1 cellular context compared by ENCODE assay signal in the genomic region with DNA sequence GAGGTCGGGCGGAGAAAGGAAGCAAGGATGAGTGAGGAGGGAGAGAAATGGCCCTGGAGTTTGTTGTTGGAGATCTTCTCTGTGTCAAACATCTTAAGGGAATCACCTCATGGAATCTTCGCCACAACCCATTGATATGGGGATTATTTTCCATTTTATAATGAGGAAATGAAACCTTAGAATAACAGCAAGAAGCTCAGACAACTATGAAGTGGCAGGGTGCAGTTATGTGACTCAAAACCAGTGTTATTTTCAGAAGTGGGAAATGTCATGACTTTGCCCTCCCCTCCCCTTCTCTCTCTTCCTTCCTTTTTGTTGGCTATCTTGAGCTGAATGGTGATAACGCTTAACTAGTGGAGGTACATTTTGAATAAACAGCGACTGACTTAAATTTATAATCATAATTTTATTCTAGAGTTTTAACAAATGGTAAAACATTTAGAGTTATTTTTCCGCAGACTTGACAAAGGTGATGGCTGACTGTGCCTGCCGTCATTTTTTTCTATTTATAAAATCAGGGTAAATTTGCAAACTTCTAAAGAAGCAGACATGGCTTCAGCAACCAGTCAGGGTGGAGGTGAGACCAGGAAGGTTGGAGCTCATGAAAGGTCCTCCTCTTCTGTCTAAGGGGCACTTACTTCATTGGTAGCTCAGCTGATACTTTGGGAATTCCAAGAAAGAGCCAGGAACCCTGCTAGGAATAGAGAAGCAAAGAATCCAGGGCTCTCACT.
TF ChIP-seq lines count a peak whose summit lies in the region.

No MANE protein-coding gene starts in this region.

TF ChIP-seq in GM12878, 131 proteins besides CTCF, POLR2A, EP300 and RAD21 (continued from another document and continues in another):
- TF ChIP-seq, protein P1, sequence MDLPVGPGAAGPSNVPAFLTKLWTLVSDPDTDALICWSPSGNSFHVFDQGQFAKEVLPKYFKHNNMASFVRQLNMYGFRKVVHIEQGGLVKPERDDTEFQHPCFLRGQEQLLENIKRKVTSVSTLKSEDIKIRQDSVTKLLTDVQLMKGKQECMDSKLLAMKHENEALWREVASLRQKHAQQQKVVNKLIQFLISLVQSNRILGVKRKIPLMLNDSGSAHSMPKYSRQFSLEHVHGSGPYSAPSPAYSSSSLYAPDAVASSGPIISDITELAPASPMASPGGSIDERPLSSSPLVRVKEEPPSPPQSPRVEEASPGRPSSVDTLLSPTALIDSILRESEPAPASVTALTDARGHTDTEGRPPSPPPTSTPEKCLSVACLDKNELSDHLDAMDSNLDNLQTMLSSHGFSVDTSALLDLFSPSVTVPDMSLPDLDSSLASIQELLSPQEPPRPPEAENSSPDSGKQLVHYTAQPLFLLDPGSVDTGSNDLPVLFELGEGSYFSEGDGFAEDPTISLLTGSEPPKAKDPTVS (IDR thresholded peaks at IDR 0.05; ENCODE audit: low read depth, low read length): no peak
- TF ChIP-seq MEF2A (IDR thresholded peaks at IDR 0.05; ENCODE audit: insufficient read depth, low read depth, low read length): 0 out of 2 replicates have a peak, but pooled peaks have one; percentile 47
- peak; percentile 32; the same call in 1 of the 2 replicates for TF ChIP-seq CHD2 (IDR thresholded peaks at IDR 0.05; ENCODE audit: borderline replicate concordance, low read depth, low read length)
- no peak for TF ChIP-seq SMAD5 (IDR thresholded peaks at IDR 0.05; ENCODE audit: low read depth)
- TF ChIP-seq, protein P2, sequence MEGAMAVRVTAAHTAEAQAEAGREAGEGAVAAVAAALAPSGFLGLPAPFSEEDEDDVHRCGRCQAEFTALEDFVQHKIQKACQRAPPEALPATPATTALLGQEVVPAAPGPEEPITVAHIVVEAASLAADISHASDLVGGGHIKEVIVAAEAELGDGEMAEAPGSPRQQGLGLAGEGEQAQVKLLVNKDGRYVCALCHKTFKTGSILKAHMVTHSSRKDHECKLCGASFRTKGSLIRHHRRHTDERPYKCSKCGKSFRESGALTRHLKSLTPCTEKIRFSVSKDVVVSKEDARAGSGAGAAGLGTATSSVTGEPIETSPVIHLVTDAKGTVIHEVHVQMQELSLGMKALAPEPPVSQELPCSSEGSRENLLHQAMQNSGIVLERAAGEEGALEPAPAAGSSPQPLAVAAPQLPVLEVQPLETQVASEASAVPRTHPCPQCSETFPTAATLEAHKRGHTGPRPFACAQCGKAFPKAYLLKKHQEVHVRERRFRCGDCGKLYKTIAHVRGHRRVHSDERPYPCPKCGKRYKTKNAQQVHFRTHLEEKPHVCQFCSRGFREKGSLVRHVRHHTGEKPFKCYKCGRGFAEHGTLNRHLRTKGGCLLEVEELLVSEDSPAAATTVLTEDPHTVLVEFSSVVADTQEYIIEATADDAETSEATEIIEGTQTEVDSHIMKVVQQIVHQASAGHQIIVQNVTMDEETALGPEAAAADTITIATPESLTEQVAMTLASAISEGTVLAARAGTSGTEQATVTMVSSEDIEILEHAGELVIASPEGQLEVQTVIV (IDR thresholded peaks at IDR 0.05; ENCODE audit: borderline replicate concordance, partially characterized antibody): no peak
- TF ChIP-seq, protein P3, sequence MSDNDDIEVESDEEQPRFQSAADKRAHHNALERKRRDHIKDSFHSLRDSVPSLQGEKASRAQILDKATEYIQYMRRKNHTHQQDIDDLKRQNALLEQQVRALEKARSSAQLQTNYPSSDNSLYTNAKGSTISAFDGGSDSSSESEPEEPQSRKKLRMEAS (IDR thresholded peaks at IDR 0.05; ENCODE audit: low read depth, low read length): no peak
- no peak for TF ChIP-seq CBX5 (IDR thresholded peaks at IDR 0.05; ENCODE audit: low read depth)
- TF ChIP-seq, protein P4, sequence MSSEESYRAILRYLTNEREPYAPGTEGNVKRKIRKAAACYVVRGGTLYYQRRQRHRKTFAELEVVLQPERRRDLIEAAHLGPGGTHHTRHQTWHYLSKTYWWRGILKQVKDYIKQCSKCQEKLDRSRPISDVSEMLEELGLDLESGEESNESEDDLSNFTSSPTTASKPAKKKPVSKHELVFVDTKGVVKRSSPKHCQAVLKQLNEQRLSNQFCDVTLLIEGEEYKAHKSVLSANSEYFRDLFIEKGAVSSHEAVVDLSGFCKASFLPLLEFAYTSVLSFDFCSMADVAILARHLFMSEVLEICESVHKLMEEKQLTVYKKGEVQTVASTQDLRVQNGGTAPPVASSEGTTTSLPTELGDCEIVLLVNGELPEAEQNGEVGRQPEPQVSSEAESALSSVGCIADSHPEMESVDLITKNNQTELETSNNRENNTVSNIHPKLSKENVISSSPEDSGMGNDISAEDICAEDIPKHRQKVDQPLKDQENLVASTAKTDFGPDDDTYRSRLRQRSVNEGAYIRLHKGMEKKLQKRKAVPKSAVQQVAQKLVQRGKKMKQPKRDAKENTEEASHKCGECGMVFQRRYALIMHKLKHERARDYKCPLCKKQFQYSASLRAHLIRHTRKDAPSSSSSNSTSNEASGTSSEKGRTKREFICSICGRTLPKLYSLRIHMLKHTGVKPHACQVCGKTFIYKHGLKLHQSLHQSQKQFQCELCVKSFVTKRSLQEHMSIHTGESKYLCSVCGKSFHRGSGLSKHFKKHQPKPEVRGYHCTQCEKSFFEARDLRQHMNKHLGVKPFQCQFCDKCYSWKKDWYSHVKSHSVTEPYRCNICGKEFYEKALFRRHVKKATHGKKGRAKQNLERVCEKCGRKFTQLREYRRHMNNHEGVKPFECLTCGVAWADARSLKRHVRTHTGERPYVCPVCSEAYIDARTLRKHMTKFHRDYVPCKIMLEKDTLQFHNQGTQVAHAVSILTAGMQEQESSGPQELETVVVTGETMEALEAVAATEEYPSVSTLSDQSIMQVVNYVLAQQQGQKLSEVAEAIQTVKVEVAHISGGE (CRISPR knock-in tag; IDR thresholded peaks at IDR 0.05): no peak
- TF ChIP-seq ESRRA (IDR thresholded peaks at IDR 0.05; ENCODE audit: low read length): no peak
- no peak for TF ChIP-seq SUZ12 (IDR thresholded peaks at IDR 0.05; ENCODE audit: unreplicated experiment)
- TF ChIP-seq PML (IDR thresholded peaks at IDR 0.05; ENCODE audit: low read length): no peak
- no peak for TF ChIP-seq RCOR1 (conservative IDR thresholded peaks at IDR 0.05; ENCODE audit: low read depth, low read length)
- TF ChIP-seq, protein P5, sequence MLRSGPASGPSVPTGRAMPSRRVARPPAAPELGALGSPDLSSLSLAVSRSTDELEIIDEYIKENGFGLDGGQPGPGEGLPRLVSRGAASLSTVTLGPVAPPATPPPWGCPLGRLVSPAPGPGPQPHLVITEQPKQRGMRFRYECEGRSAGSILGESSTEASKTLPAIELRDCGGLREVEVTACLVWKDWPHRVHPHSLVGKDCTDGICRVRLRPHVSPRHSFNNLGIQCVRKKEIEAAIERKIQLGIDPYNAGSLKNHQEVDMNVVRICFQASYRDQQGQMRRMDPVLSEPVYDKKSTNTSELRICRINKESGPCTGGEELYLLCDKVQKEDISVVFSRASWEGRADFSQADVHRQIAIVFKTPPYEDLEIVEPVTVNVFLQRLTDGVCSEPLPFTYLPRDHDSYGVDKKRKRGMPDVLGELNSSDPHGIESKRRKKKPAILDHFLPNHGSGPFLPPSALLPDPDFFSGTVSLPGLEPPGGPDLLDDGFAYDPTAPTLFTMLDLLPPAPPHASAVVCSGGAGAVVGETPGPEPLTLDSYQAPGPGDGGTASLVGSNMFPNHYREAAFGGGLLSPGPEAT (IDR thresholded peaks at IDR 0.05; ENCODE audit: low read depth): peak; percentile 94
- TF ChIP-seq TBL1XR1 (IDR thresholded peaks at IDR 0.05; ENCODE audit: low read depth, low read length): no peak
- TF ChIP-seq IRF4 (IDR thresholded peaks at IDR 0.05; ENCODE audit: low read depth, low read length): peak; percentile 74
- peak; percentile 98 for TF ChIP-seq IKZF2 (IDR thresholded peaks at IDR 0.05)
- TF ChIP-seq NBN (IDR thresholded peaks at IDR 0.05): 0 out of 2 replicates have a peak, but pooled peaks have one; percentile 38
- no peak for TF ChIP-seq SMAD1 (IDR thresholded peaks at IDR 0.05; ENCODE audit: low read depth, partially characterized antibody)
- TF ChIP-seq, protein P6, sequence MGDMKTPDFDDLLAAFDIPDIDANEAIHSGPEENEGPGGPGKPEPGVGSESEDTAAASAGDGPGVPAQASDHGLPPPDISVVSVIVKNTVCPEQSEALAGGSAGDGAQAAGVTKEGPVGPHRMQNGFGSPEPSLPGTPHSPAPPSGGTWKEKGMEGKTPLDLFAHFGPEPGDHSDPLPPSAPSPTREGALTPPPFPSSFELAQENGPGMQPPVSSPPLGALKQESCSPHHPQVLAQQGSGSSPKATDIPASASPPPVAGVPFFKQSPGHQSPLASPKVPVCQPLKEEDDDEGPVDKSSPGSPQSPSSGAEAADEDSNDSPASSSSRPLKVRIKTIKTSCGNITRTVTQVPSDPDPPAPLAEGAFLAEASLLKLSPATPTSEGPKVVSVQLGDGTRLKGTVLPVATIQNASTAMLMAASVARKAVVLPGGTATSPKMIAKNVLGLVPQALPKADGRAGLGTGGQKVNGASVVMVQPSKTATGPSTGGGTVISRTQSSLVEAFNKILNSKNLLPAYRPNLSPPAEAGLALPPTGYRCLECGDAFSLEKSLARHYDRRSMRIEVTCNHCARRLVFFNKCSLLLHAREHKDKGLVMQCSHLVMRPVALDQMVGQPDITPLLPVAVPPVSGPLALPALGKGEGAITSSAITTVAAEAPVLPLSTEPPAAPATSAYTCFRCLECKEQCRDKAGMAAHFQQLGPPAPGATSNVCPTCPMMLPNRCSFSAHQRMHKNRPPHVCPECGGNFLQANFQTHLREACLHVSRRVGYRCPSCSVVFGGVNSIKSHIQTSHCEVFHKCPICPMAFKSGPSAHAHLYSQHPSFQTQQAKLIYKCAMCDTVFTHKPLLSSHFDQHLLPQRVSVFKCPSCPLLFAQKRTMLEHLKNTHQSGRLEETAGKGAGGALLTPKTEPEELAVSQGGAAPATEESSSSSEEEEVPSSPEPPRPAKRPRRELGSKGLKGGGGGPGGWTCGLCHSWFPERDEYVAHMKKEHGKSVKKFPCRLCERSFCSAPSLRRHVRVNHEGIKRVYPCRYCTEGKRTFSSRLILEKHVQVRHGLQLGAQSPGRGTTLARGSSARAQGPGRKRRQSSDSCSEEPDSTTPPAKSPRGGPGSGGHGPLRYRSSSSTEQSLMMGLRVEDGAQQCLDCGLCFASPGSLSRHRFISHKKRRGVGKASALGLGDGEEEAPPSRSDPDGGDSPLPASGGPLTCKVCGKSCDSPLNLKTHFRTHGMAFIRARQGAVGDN (IDR thresholded peaks at IDR 0.05): no peak
- TF ChIP-seq, protein P7, sequence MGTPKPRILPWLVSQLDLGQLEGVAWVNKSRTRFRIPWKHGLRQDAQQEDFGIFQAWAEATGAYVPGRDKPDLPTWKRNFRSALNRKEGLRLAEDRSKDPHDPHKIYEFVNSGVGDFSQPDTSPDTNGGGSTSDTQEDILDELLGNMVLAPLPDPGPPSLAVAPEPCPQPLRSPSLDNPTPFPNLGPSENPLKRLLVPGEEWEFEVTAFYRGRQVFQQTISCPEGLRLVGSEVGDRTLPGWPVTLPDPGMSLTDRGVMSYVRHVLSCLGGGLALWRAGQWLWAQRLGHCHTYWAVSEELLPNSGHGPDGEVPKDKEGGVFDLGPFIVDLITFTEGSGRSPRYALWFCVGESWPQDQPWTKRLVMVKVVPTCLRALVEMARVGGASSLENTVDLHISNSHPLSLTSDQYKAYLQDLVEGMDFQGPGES (IDR thresholded peaks at IDR 0.05): no peak
- TF ChIP-seq RELA (IDR thresholded peaks at IDR 0.05; ENCODE audit: borderline replicate concordance, partially characterized antibody): no peak
- no peak for TF ChIP-seq NFYA (IDR thresholded peaks at IDR 0.05; ENCODE audit: borderline replicate concordance, low read depth, low read length)
- peak; percentile 57; the same call in 1 of the 2 replicates for TF ChIP-seq BMI1 (IDR thresholded peaks at IDR 0.05; ENCODE audit: borderline replicate concordance)
- TF ChIP-seq, protein P8, sequence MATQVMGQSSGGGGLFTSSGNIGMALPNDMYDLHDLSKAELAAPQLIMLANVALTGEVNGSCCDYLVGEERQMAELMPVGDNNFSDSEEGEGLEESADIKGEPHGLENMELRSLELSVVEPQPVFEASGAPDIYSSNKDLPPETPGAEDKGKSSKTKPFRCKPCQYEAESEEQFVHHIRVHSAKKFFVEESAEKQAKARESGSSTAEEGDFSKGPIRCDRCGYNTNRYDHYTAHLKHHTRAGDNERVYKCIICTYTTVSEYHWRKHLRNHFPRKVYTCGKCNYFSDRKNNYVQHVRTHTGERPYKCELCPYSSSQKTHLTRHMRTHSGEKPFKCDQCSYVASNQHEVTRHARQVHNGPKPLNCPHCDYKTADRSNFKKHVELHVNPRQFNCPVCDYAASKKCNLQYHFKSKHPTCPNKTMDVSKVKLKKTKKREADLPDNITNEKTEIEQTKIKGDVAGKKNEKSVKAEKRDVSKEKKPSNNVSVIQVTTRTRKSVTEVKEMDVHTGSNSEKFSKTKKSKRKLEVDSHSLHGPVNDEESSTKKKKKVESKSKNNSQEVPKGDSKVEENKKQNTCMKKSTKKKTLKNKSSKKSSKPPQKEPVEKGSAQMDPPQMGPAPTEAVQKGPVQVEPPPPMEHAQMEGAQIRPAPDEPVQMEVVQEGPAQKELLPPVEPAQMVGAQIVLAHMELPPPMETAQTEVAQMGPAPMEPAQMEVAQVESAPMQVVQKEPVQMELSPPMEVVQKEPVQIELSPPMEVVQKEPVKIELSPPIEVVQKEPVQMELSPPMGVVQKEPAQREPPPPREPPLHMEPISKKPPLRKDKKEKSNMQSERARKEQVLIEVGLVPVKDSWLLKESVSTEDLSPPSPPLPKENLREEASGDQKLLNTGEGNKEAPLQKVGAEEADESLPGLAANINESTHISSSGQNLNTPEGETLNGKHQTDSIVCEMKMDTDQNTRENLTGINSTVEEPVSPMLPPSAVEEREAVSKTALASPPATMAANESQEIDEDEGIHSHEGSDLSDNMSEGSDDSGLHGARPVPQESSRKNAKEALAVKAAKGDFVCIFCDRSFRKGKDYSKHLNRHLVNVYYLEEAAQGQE (IDR thresholded peaks at IDR 0.05; ENCODE audit: low read depth, low read length): no peak
- no peak for TF ChIP-seq FOXK2 (IDR thresholded peaks at IDR 0.05)
- TF ChIP-seq TCF12 (IDR thresholded peaks at IDR 0.05; ENCODE audit: low read depth, low read length): no peak
- TF ChIP-seq, protein P9, sequence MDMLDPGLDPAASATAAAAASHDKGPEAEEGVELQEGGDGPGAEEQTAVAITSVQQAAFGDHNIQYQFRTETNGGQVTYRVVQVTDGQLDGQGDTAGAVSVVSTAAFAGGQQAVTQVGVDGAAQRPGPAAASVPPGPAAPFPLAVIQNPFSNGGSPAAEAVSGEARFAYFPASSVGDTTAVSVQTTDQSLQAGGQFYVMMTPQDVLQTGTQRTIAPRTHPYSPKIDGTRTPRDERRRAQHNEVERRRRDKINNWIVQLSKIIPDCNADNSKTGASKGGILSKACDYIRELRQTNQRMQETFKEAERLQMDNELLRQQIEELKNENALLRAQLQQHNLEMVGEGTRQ (IDR thresholded peaks at IDR 0.05; ENCODE audit: borderline replicate concordance, low read depth, low read length): no peak
- peak; percentile 83 for TF ChIP-seq MTA2 (IDR thresholded peaks at IDR 0.05; ENCODE audit: low read depth)
- TF ChIP-seq CHD4 (IDR thresholded peaks at IDR 0.05): no peak
- TF ChIP-seq ZNF24 (IDR thresholded peaks at IDR 0.05): no peak
- no peak for TF ChIP-seq MXI1 (IDR thresholded peaks at IDR 0.05; ENCODE audit: low read depth, low read length)
- TF ChIP-seq, protein P10, sequence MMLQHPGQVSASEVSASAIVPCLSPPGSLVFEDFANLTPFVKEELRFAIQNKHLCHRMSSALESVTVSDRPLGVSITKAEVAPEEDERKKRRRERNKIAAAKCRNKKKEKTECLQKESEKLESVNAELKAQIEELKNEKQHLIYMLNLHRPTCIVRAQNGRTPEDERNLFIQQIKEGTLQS (IDR thresholded peaks at IDR 0.05; ENCODE audit: borderline replicate concordance, extremely low read depth, low read depth, low read length): no peak
- TF ChIP-seq KAT2A (conservative IDR thresholded peaks at IDR 0.05; ENCODE audit: control insufficient read depth, low read depth, low read length): no peak
